ENCODE assay signal across 24 cellular contexts in genomic region chr2:10476723-10477442, GRCh38. TPM values are rescaled to one million over a fixed set of nuclear protein-coding genes. Genes with fewer than 3 reads are reported as not detected.
A peak's percentile ranks its signal among the peaks of the same experiment; 100 is the strongest.
DNase-seq lines count a peak whose midpoint lies in the region; TF ChIP-seq lines count a peak whose summit lies in the region.
"Had no signal": no experiment of that assay in that cellular context is flagged by ENCODE, and none has a peak within 500 bp of the region (broad histone marks: within the 10 kb centered on the region; RNA-seq: fewer than 3 reads in every experiment).

No MANE protein-coding gene starts in this region.

- no peak for DNase-seq in activated CD4-positive, alpha-beta memory T cell treated with anti-CD3 and anti-CD28 coated beads for 36 hours
- DNase-seq in activated CD4-positive, alpha-beta memory T cell treated with anti-CD3 and anti-CD28 coated beads, Interleukin-2, amount 10 ng/mL, durations not matched to agents 7 days and 5 days: no peak
- no peak for DNase-seq in endodermal cell
- DNase-seq in posterior vena cava (ENCODE audit: low spot score): peak; percentile 53
- no peak for DNase-seq in NCI-H1694 (lab: John Stamatoyannopoulos, UW)
- no peak for DNase-seq in stimulated activated CD4-positive, alpha-beta T cell treated with anti-CD3 and anti-CD28 coated beads, Interleukin-4, amount 100 ng/mL, for 4 hours
- no peak for DNase-seq in activated CD8-positive, alpha-beta memory T cell treated with anti-CD3 and anti-CD28 coated beads, Interleukin-2, amount 50 U/mL, for 48 hours
- DNase-seq: activated CD8-positive, alpha-beta memory T cell treated with anti-CD3 and anti-CD28 coated beads, Interleukin-2, amount 50 U/mL, for 4 hours; activated gamma-delta T cell treated with Interleukin-2 at 50 U/mL for 16 hours; adrenal gland; brain microvascular endothelial cell; DND-41; effector CD8-positive, alpha-beta T cell; erythroblast; GOT3; left colon; NCI-H1048; NCI-H1930; NCI-H2227 treated with DMSO at 0.1 percent for 48 hours; T-helper 2 cell had no signal

- peaks cover 14% of the 10 kb centered on the region for H3K4me1 Mint-ChIP-seq in activated CD4-positive, alpha-beta memory T cell treated with anti-CD3 and anti-CD28 coated beads for 36 hours (ENCODE audit: low read depth)
- H3K4me1 Mint-ChIP-seq in activated CD4-positive, alpha-beta memory T cell treated with anti-CD3 and anti-CD28 coated beads, Interleukin-2, amount 10 ng/mL, durations not matched to agents 7 days and 5 days: peaks cover 11% of the 10 kb centered on the region
- H3K4me1 Mint-ChIP-seq in endodermal cell: peaks cover 36% of the 10 kb centered on the region

- no peak overlapping the region for H3K4me3 Mint-ChIP-seq in activated CD4-positive, alpha-beta memory T cell treated with anti-CD3 and anti-CD28 coated beads for 36 hours
- H3K4me3 Mint-ChIP-seq in activated CD4-positive, alpha-beta memory T cell treated with anti-CD3 and anti-CD28 coated beads, Interleukin-2, amount 10 ng/mL, durations not matched to agents 7 days and 5 days: no peak overlapping the region
- no peak overlapping the region for H3K4me3 Mint-ChIP-seq in endodermal cell
- H3K4me3 Mint-ChIP-seq: type B pancreatic cell had no signal

- peak overlapping the region; percentile 5 for H3K27ac Mint-ChIP-seq in activated CD4-positive, alpha-beta memory T cell treated with anti-CD3 and anti-CD28 coated beads for 36 hours
- no peak overlapping the region for H3K27ac Mint-ChIP-seq in activated CD4-positive, alpha-beta memory T cell treated with anti-CD3 and anti-CD28 coated beads, Interleukin-2, amount 10 ng/mL, durations not matched to agents 7 days and 5 days
- H3K27ac Mint-ChIP-seq in endodermal cell: peak overlapping the region; percentile 64
- H3K27ac Mint-ChIP-seq: type B pancreatic cell had no signal

- H3K9me3 ChIP-seq in HUES6 (ENCODE audit: control insufficient read depth, insufficient read depth, low read depth, low read length) (no peaks in the 10 kb centered on the region), endodermal cell (ENCODE audit: control insufficient read depth, low read length) (no peaks in the 10 kb centered on the region)
- H3K9me3 ChIP-seq: adrenal gland had no signal

- no peak for TF ChIP-seq CTCF in endodermal cell (conservative IDR thresholded peaks at IDR 0.05)

- no peaks in the 10 kb centered on the region for H3K9me3 Mint-ChIP-seq in activated CD4-positive, alpha-beta memory T cell treated with anti-CD3 and anti-CD28 coated beads for 36 hours
- no peaks in the 10 kb centered on the region for H3K9me3 Mint-ChIP-seq in activated CD4-positive, alpha-beta memory T cell treated with anti-CD3 and anti-CD28 coated beads, Interleukin-2, amount 10 ng/mL, durations not matched to agents 7 days and 5 days
- H3K9me3 Mint-ChIP-seq in endodermal cell: no peaks in the 10 kb centered on the region
- H3K9me3 Mint-ChIP-seq: type B pancreatic cell had no signal

- H3K27me3 Mint-ChIP-seq in activated CD4-positive, alpha-beta memory T cell treated with anti-CD3 and anti-CD28 coated beads for 36 hours: no peaks in the 10 kb centered on the region
- peaks cover 7% of the 10 kb centered on the region for H3K27me3 Mint-ChIP-seq in activated CD4-positive, alpha-beta memory T cell treated with anti-CD3 and anti-CD28 coated beads, Interleukin-2, amount 10 ng/mL, durations not matched to agents 7 days and 5 days
- peaks cover 68% of the 10 kb centered on the region for H3K27me3 Mint-ChIP-seq in endodermal cell (ENCODE audit: insufficient read depth)

- POLR2A ChIA-PET in activated CD4-positive, alpha-beta memory T cell treated with anti-CD3 and anti-CD28 coated beads for 36 hours (lab: Charles Lee): no interaction called here
- POLR2A ChIA-PET in activated CD4-positive, alpha-beta memory T cell treated with anti-CD3 and anti-CD28 coated beads, Interleukin-2, amount 10 ng/mL, durations not matched to agents 7 days and 5 days (lab: Charles Lee): no interaction called here

- H3K27ac ChIP-seq in HUES6 (ENCODE audit: low read depth, low read length): peak overlapping the region; percentile 5; the same call in 1 of the 2 replicates
- no peak overlapping the region for H3K27ac ChIP-seq in endodermal cell (ENCODE audit: low read depth, low read length)
- H3K27ac ChIP-seq: adrenal gland, brain microvascular endothelial cell, RWPE1, SK-N-MC had no signal

- H3K4me1 ChIP-seq in HUES6 (ENCODE audit: control insufficient read depth, insufficient read depth, low read length) (peaks cover 20% of the 10 kb centered on the region; the same call in 1 of the 2 replicates), endodermal cell (ENCODE audit: control insufficient read depth, insufficient read depth, low read length) (peaks cover 25% of the 10 kb centered on the region)
- H3K4me1 ChIP-seq: adrenal gland had no signal

- H3K9ac ChIP-seq in HUES6 (ENCODE audit: low read length) (peak overlapping the region; percentile 55), endodermal cell (ENCODE audit: extremely low read depth, low read length, poor library complexity, severe bottlenecking) (no peak overlapping the region)

- CTCF ChIA-PET in activated CD4-positive, alpha-beta memory T cell treated with anti-CD3 and anti-CD28 coated beads for 36 hours (lab: Charles Lee): no interaction called here
- CTCF ChIA-PET in activated CD4-positive, alpha-beta memory T cell treated with anti-CD3 and anti-CD28 coated beads, Interleukin-2, amount 10 ng/mL, durations not matched to agents 7 days and 5 days (lab: Charles Lee): no interaction called here

- intact Hi-C loops in activated CD4-positive, alpha-beta memory T cell treated with anti-CD3 and anti-CD28 coated beads for 36 hours (cut with micrococcal nuclease): no loop called here
- intact Hi-C loops in posterior vena cava (cut with DNase I): no loop called here

- 85 to 89% methylated on average over 4 to 12 of the region's 12 CpGs for WGBS in endodermal cell (ENCODE audit: insufficient coverage in 1 of 2, insufficient read length in 1 of 2), 2 experiments

- no peaks in the 10 kb centered on the region for H3K36me3 Mint-ChIP-seq in activated CD4-positive, alpha-beta memory T cell treated with anti-CD3 and anti-CD28 coated beads for 36 hours
- H3K36me3 Mint-ChIP-seq in activated CD4-positive, alpha-beta memory T cell treated with anti-CD3 and anti-CD28 coated beads, Interleukin-2, amount 10 ng/mL, durations not matched to agents 7 days and 5 days (ENCODE audit: low read depth): no peaks in the 10 kb centered on the region
- H3K36me3 Mint-ChIP-seq in endodermal cell (ENCODE audit: low read depth): no peaks in the 10 kb centered on the region
- H3K36me3 Mint-ChIP-seq: type B pancreatic cell had no signal

- H3K4me3 ChIP-seq in HUES6 (ENCODE audit: low read depth, low read length) (no peak overlapping the region), endodermal cell (ENCODE audit: low read length) (no peak overlapping the region)
- H3K4me3 ChIP-seq: adrenal gland, SK-N-MC had no signal

- no peaks in the 10 kb centered on the region for H3K36me3 ChIP-seq in HUES6 (ENCODE audit: control insufficient read depth, insufficient read depth, low read length)
- no peaks in the 10 kb centered on the region for H3K36me3 ChIP-seq in endodermal cell (ENCODE audit: control insufficient read depth, insufficient read depth, low read length)
- H3K36me3 ChIP-seq: adrenal gland, brain microvascular endothelial cell had no signal

- H3K27me3 ChIP-seq in HUES6 (ENCODE audit: control insufficient read depth, insufficient read depth, low read length): no peaks in the 10 kb centered on the region
- H3K27me3 ChIP-seq in endodermal cell (ENCODE audit: control insufficient read depth, insufficient read depth, low read length, poor library complexity, severe bottlenecking): no peaks in the 10 kb centered on the region
- H3K27me3 ChIP-seq: adrenal gland, brain microvascular endothelial cell had no signal

RNA-seq across cellular contexts. Expression of gene ODC1, which starts 28.8 kb away (rescaled TPM):
- 100 to 1,000 TPM; 138 to 142 TPM for total RNA-seq in activated CD4-positive, alpha-beta memory T cell treated with anti-CD3 and anti-CD28 coated beads for 36 hours
- total RNA-seq in activated CD4-positive, alpha-beta memory T cell treated with anti-CD3 and anti-CD28 coated beads, Interleukin-2, amount 10 ng/mL, durations not matched to agents 7 days and 5 days: 10 to 100 TPM; 48.1 to 54.9 TPM
- total RNA-seq in endodermal cell: 100 to 1,000 TPM; 108 to 152 TPM
- 336 TPM for polyA plus RNA-seq in endodermal cell (2013, experiment 1 of 2)
- polyA plus RNA-seq in endodermal cell (2013, experiment 2 of 2): 282 TPM
- total RNA-seq in posterior vena cava: 10 to 100 TPM; 51.7 to 67.6 TPM
